Comparison of ENCODE assay signal across 22 cellular contexts in genomic region chr1:7380712-7381111, GRCh38.
A peak's percentile ranks its signal among the peaks of the same experiment; 100 is the strongest.
DNase-seq lines count a peak whose midpoint lies in the region; ATAC-seq, FAIRE-seq and TF ChIP-seq lines count a peak whose summit lies in the region.
"Had no signal": no experiment of that assay in that cellular context is flagged by ENCODE, and none has a peak within 500 bp of the region (broad histone marks: within the 10 kb centered on the region; RNA-seq: fewer than 3 reads in every experiment).

No MANE protein-coding gene starts in this region.

- H3K4me2 ChIP-seq in HepG2 (ENCODE audit: low read depth, low read length) = no peak overlapping the region
- H3K4me2 ChIP-seq in astrocyte (ENCODE audit: low read length) = no peak overlapping the region

- H3K4me3 Mint-ChIP-seq in astrocyte (ENCODE audit: unreplicated experiment) = no peak overlapping the region
- no peak overlapping the region for H3K4me3 Mint-ChIP-seq in nephron progenitor cell
- H3K4me3 Mint-ChIP-seq: activated T-cell treated with anti-CD3 and anti-CD28 coated beads, Interleukin-2, amount 50 U/mL, for 4 hours; naive thymus-derived CD8-positive, alpha-beta T cell had no signal

- no peaks in the 10 kb centered on the region for H3K4me1 ChIP-seq in right lobe of liver
- no peaks in the 10 kb centered on the region for H3K4me1 ChIP-seq in HepG2 (ENCODE audit: insufficient read depth, low read length)
- peaks cover 9% of the 10 kb centered on the region for H3K4me1 ChIP-seq in astrocyte (ENCODE audit: insufficient read depth, low read length)
- H3K4me1 ChIP-seq: ascending aorta, HAP-1, prostate gland, uterus had no signal

- TF ChIP-seq POLR2A in right lobe of liver (IDR thresholded peaks at IDR 0.05) (no peak), HepG2 (IDR thresholded peaks at IDR 0.05; ENCODE audit: insufficient read depth in 1 of 2, low read depth in 2 of 2, low read length in 2 of 2) (no peak)

- H3K36me3 Mint-ChIP-seq in astrocyte (ENCODE audit: low read depth, unreplicated experiment) = no peaks in the 10 kb centered on the region
- no peaks in the 10 kb centered on the region for H3K36me3 Mint-ChIP-seq in nephron progenitor cell (ENCODE audit: low read depth)
- H3K36me3 Mint-ChIP-seq: naive thymus-derived CD8-positive, alpha-beta T cell had no signal

- DNase-seq in right lobe of liver = peak in 1 of 3 donors; percentile 25
- DNase-seq in HepG2 (ENCODE audit: low spot score) = no peak
- no peak for DNase-seq in astrocyte (ENCODE audit: low read depth)
- no peak for DNase-seq in nephron progenitor cell
- no peak for DNase-seq in pons (ENCODE audit: low spot score)
- DNase-seq in NCI-H2081 treated with DMSO at 0.1 percent for 48 hours (lab: John Stamatoyannopoulos, UW) = no peak
- no peak for DNase-seq in NCI-H1930 (lab: John Stamatoyannopoulos, UW)
- DNase-seq: activated CD4-positive, alpha-beta T cell treated with anti-CD3 and anti-CD28 coated beads, Interleukin-2, amount 50 U/mL, for 48 hours; activated naive CD4-positive, alpha-beta T cell treated with anti-CD3 and anti-CD28 coated beads, Interleukin-2, amount 50 U/mL, for 16 hours; activated T-cell treated with anti-CD3 and anti-CD28 coated beads, Interleukin-2, amount 50 U/mL, for 4 hours; NCI-H146; NCI-H446; stimulated activated CD4-positive, alpha-beta T cell treated with anti-CD3 and anti-CD28 coated beads, Interleukin-12 subunit alpha, Interleukin-12 subunit beta, amount 100 ng/mL, for 4 hours; stimulated activated CD8-positive, alpha-beta memory T cell treated with anti-CD3 and anti-CD28 coated beads, Interleukin-4, amount 100 ng/mL, for 48 hours; uterus had no signal

- H3K4me3 ChIP-seq in right lobe of liver (no peak overlapping the region), HepG2 (replicated peaks in 1 of 3; ENCODE audit: insufficient read depth in 1 of 3, low read depth in 2 of 3, low read length in 3 of 3) (no peak overlapping the region), astrocyte (ENCODE audit: insufficient read depth, low read depth, low read length) (no peak overlapping the region)
- H3K4me3 ChIP-seq: ascending aorta, HAP-1, heart left ventricle, prostate gland, uterus had no signal

- no peak for TF ChIP-seq RAD21 in HepG2 (CRISPR knock-in tag; IDR thresholded peaks at IDR 0.05)

- intact Hi-C loops in right lobe of liver (cut with DNase I) = no loop called here
- intact Hi-C loops in HepG2 (cut with micrococcal nuclease; ENCODE audit: unreplicated experiment) = no loop called here

- POLR2A ChIA-PET in HepG2 (lab: Yijun Ruan, JAX) = no interaction called here

- H3K27me3 ChIP-seq in right lobe of liver (no peaks in the 10 kb centered on the region), HepG2 (ENCODE audit: control insufficient read depth in 1 of 2, insufficient read depth in 2 of 2, low read length in 2 of 2) (peaks cover 1 to 7% of the 10 kb centered on the region in 2 experiments), astrocyte (ENCODE audit: insufficient read depth, low read length) (no peaks in the 10 kb centered on the region)
- H3K27me3 ChIP-seq: ascending aorta, uterus had no signal

- peak in 3 of 4 donors; percentile 42 to 71 (median 70) for ATAC-seq in right lobe of liver
- no peak for ATAC-seq in HepG2
- no peak for ATAC-seq in HG03095 (IDR thresholded peaks at IDR 0.05; ENCODE audit: unreplicated experiment)
- ATAC-seq: activated T-cell treated with anti-CD3 and anti-CD28 coated beads, Interleukin-2, amount 50 U/mL, for 4 hours; naive thymus-derived CD8-positive, alpha-beta T cell had no signal

- H3K4me1 Mint-ChIP-seq in astrocyte (ENCODE audit: low read depth, unreplicated experiment) (peaks cover 14% of the 10 kb centered on the region), nephron progenitor cell (peaks cover 55% of the 10 kb centered on the region)
- H3K4me1 Mint-ChIP-seq: naive thymus-derived CD8-positive, alpha-beta T cell had no signal

- 81% methylated on average over 3 of the region's 3 CpGs for WGBS in right lobe of liver (ENCODE audit: insufficient coverage, low coverage, low lambda C conversion rate, missing lambda C conversion rate)
- WGBS in HepG2 (ENCODE audit: low lambda C conversion rate) = 33% methylated on average over 3 of the region's 3 CpGs

- H3K27ac Mint-ChIP-seq in astrocyte (ENCODE audit: unreplicated experiment) (peak overlapping the region; percentile 62), nephron progenitor cell (peak overlapping the region; percentile 99)
- H3K27ac Mint-ChIP-seq: naive thymus-derived CD8-positive, alpha-beta T cell had no signal

- H3K79me2 ChIP-seq in HepG2 (ENCODE audit: insufficient read depth, low read length) = no peaks in the 10 kb centered on the region
- no peaks in the 10 kb centered on the region for H3K79me2 ChIP-seq in astrocyte (ENCODE audit: insufficient read depth, low read length)

- H3K9ac ChIP-seq in HepG2 (ENCODE audit: insufficient read depth, low read depth, low read length) (no peak overlapping the region), astrocyte (ENCODE audit: low read length) (no peak overlapping the region)

- TF ChIP-seq CTCF in right lobe of liver (IDR thresholded peaks at IDR 0.05) (no peak), HepG2 (CRISPR knock-in tag; IDR thresholded peaks at IDR 0.05) (no peak), astrocyte (IDR thresholded peaks at IDR 0.05; ENCODE audit: insufficient read depth, low read depth, low read length) (no peak), nephron progenitor cell (IDR thresholded peaks at IDR 0.05) (no peak)

- H2AFZ ChIP-seq in HepG2 (ENCODE audit: low read length) (no peak overlapping the region), astrocyte (ENCODE audit: low read depth, low read length) (peak overlapping the region; percentile 23)

- in situ Hi-C loops in HepG2 (cut with HindIII; ENCODE audit: extremely low pct_ligation_motif_present, low pct_unique_long_range_greater_than_20kb) = no loop called here

- no peaks in the 10 kb centered on the region for H3K9me3 ChIP-seq in right lobe of liver
- H3K9me3 ChIP-seq in HepG2 (ENCODE audit: low read length) = no peaks in the 10 kb centered on the region
- no peaks in the 10 kb centered on the region for H3K9me3 ChIP-seq in astrocyte (ENCODE audit: insufficient read depth, low read depth, low read length)
- H3K9me3 ChIP-seq: ascending aorta, HAP-1, prostate gland, uterus had no signal

- H4K20me1 ChIP-seq in HepG2 (ENCODE audit: insufficient read depth, low read length) = no peaks in the 10 kb centered on the region
- no peaks in the 10 kb centered on the region for H4K20me1 ChIP-seq in astrocyte (ENCODE audit: insufficient read depth, low read length)

- FAIRE-seq in HepG2 (lab: Jason Lieb, UNC) (no peak), astrocyte (lab: Jason Lieb, UNC) (no peak)
- FAIRE-seq: GM12891 had no signal

- H3K9me3 Mint-ChIP-seq in astrocyte (ENCODE audit: unreplicated experiment) (no peaks in the 10 kb centered on the region), nephron progenitor cell (peaks cover 3% of the 10 kb centered on the region)
- H3K9me3 Mint-ChIP-seq: activated T-cell treated with anti-CD3 and anti-CD28 coated beads, Interleukin-2, amount 50 U/mL, for 4 hours had no signal

- TF ChIP-seq EP300 in HepG2 (IDR thresholded peaks at IDR 0.05; ENCODE audit: low read depth in 2 of 2, low read length in 2 of 2) (no peak), HepG2 (CRISPR knock-in tag; IDR thresholded peaks at IDR 0.05; ENCODE audit: borderline replicate concordance) (no peak)

- no TSS peak for BruUV-seq in HepG2 (replicated peaks; lab: Mats Ljungman, UMichigan)

- H3K27me3 Mint-ChIP-seq in astrocyte (ENCODE audit: low read depth, unreplicated experiment) = peaks cover 9% of the 10 kb centered on the region
- H3K27me3 Mint-ChIP-seq in nephron progenitor cell (ENCODE audit: low read depth, poor library complexity) = no peaks in the 10 kb centered on the region

- CTCF ChIA-PET in HepG2 (lab: Yijun Ruan, JAX; ENCODE audit: low intra/inter-chr PET ratio, low total read pairs) = no interaction called here

- H3K27ac ChIP-seq in right lobe of liver = no peak overlapping the region
- no peak overlapping the region for H3K27ac ChIP-seq in HepG2 (ENCODE audit: extremely low read length, insufficient read depth, low read length)
- H3K27ac ChIP-seq in astrocyte (ENCODE audit: low read depth, low read length) = no peak overlapping the region
- H3K27ac ChIP-seq: ascending aorta, prostate gland, uterus had no signal

- H3K36me3 ChIP-seq in right lobe of liver (no peaks in the 10 kb centered on the region), HepG2 (replicated peaks in 1 of 2; ENCODE audit: control insufficient read depth in 1 of 2, insufficient read depth in 2 of 2, low read length in 2 of 2) (no peaks in the 10 kb centered on the region), astrocyte (ENCODE audit: insufficient read depth, low read length) (no peaks in the 10 kb centered on the region)
- H3K36me3 ChIP-seq: ascending aorta, HAP-1, heart left ventricle, prostate gland, uterus had no signal

TF ChIP-seq in HepG2, 621 proteins besides CTCF, POLR2A, EP300 and RAD21 (continues in another document):
- TF ChIP-seq, protein P1, sequence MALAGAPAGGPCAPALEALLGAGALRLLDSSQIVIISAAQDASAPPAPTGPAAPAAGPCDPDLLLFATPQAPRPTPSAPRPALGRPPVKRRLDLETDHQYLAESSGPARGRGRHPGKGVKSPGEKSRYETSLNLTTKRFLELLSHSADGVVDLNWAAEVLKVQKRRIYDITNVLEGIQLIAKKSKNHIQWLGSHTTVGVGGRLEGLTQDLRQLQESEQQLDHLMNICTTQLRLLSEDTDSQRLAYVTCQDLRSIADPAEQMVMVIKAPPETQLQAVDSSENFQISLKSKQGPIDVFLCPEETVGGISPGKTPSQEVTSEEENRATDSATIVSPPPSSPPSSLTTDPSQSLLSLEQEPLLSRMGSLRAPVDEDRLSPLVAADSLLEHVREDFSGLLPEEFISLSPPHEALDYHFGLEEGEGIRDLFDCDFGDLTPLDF (CRISPR knock-in tag; IDR thresholded peaks at IDR 0.05) = no peak
- TF ChIP-seq IRF1 (CRISPR knock-in tag; IDR thresholded peaks at IDR 0.05; ENCODE audit: low read depth) (no peak), IKZF5 (CRISPR knock-in tag; IDR thresholded peaks at IDR 0.05) (no peak), FOSL1 (CRISPR knock-in tag; IDR thresholded peaks at IDR 0.05; ENCODE audit: borderline replicate concordance) (no peak)

Comparison
In these comparisons a context has a peak if more than half of its experiments do, and no peak if none do; other contexts are left out.
1. ATAC-seq: peak in right lobe of liver (3 of 4); none in HepG2 (single experiment) and HG03095 (single experiment).